In genomic region chr17:79993390-79994221, GRCh38 we compare ENCODE assay signal across 7 cellular contexts. TPM values are rescaled to one million over a fixed set of nuclear protein-coding genes. Genes with fewer than 3 reads are reported as not detected.
A peak's percentile ranks its signal among the peaks of the same experiment; 100 is the strongest.
DNase-seq lines count a peak whose midpoint lies in the region; ATAC-seq, FAIRE-seq and TF ChIP-seq lines count a peak whose summit lies in the region.

No MANE protein-coding gene starts in this region.

- CTCF ChIA-PET in activated naive CD4-positive, alpha-beta T cell treated with anti-CD3 and anti-CD28 coated beads for 36 hours (lab: Charles Lee) = interaction anchor here (0.9 to 2.5 kb wide), 6 partner anchors 11 to 248 kb away, joined by 3 to 21 read pairs (median 8); partner anchors contain the start of gene GAA

- peak overlapping the region; percentile 55 for H3K27ac ChIP-seq in right cardiac atrium (ENCODE audit: low read length)

- H3K4me3 Mint-ChIP-seq in activated naive CD4-positive, alpha-beta T cell treated with anti-CD3 and anti-CD28 coated beads for 36 hours = peak overlapping the region; percentile 86

- peak; percentile 33 for DNase-seq in NCI-H82 treated with DMSO at 0.1 percent for 48 hours (lab: John Stamatoyannopoulos, UW; ENCODE audit: unreplicated experiment)
- DNase-seq in activated naive CD4-positive, alpha-beta T cell treated with anti-CD3 and anti-CD28 coated beads for 36 hours = peak; percentile 94
- DNase-seq in right cardiac atrium = peak; percentile 89 to 93 (median 90)
- DNase-seq in stimulated activated CD4-positive, alpha-beta T cell treated with anti-CD3 and anti-CD28 coated beads, Interleukin-12 subunit alpha, Interleukin-12 subunit beta, amount 100 ng/mL, for 4 hours = peak; percentile 50
- no peak for DNase-seq in cortex of kidney (lab: John Stamatoyannopoulos, UW)
- DNase-seq in D721Med (ENCODE audit: insufficient read length, low spot score) = no peak

- peaks cover 12% of the 10 kb centered on the region for H3K4me1 ChIP-seq in right cardiac atrium (ENCODE audit: control insufficient read depth, insufficient read depth, low read length)

- H3K4me1 Mint-ChIP-seq in activated naive CD4-positive, alpha-beta T cell treated with anti-CD3 and anti-CD28 coated beads for 36 hours (ENCODE audit: low read depth) = peaks cover 56% of the 10 kb centered on the region

- TF ChIP-seq CTCF in D721Med (IDR thresholded peaks at IDR 0.05; ENCODE audit: insufficient read depth, missing control alignments) = no peak

- H3K9me3 Mint-ChIP-seq in activated naive CD4-positive, alpha-beta T cell treated with anti-CD3 and anti-CD28 coated beads for 36 hours = no peaks in the 10 kb centered on the region

- WGBS in right cardiac atrium = 40% methylated on average over 22 of the region's 22 CpGs

- H3K36me3 Mint-ChIP-seq in activated naive CD4-positive, alpha-beta T cell treated with anti-CD3 and anti-CD28 coated beads for 36 hours (ENCODE audit: low read depth) = peaks cover 10% of the 10 kb centered on the region

- peak overlapping the region; percentile 91 for H3K27ac Mint-ChIP-seq in activated naive CD4-positive, alpha-beta T cell treated with anti-CD3 and anti-CD28 coated beads for 36 hours

- FAIRE-seq in D721Med (lab: Jason Lieb, UNC) = no peak

- ATAC-seq in HG02678 (IDR thresholded peaks at IDR 0.05; ENCODE audit: unreplicated experiment) (peak; percentile 40), right cardiac atrium (peak; percentile 57 to 71)

- no peaks in the 10 kb centered on the region for H3K27me3 ChIP-seq in right cardiac atrium (ENCODE audit: control insufficient read depth, insufficient read depth)

- no peaks in the 10 kb centered on the region for H3K9me3 ChIP-seq in right cardiac atrium (ENCODE audit: control insufficient read depth, low read length)

- H3K27me3 Mint-ChIP-seq in activated naive CD4-positive, alpha-beta T cell treated with anti-CD3 and anti-CD28 coated beads for 36 hours (ENCODE audit: low read depth) = no peaks in the 10 kb centered on the region

- no peak overlapping the region for H3K4me3 ChIP-seq in right cardiac atrium (ENCODE audit: low read length)

- intact Hi-C loops in activated naive CD4-positive, alpha-beta T cell treated with anti-CD3 and anti-CD28 coated beads for 36 hours (cut with micrococcal nuclease) = loop anchor here (1.0 to 10.0 kb wide), 4 partner anchors 62 to 1219 kb away; no protein-coding TSS in a partner anchor
- intact Hi-C loops in right cardiac atrium (cut with DNase I) = loop anchor here (5.0 to 10.0 kb wide), 4 partner anchors 151 to 206 kb away; no protein-coding TSS in a partner anchor

RNA-seq across cellular contexts. Expression of gene TBC1D16, which starts 42.1 kb away (rescaled TPM):
- total RNA-seq in activated naive CD4-positive, alpha-beta T cell treated with anti-CD3 and anti-CD28 coated beads for 36 hours = 10 to 100 TPM; 17.0 to 19.0 TPM
- total RNA-seq in right cardiac atrium = 10 to 100 TPM; 18.5 to 27.8 (median 22.1) TPM
- 9.9 TPM for polyA plus RNA-seq in right cardiac atrium

RNA-seq across cellular contexts. Expression of gene CCDC40, which starts 42.8 kb away (rescaled TPM):
- total RNA-seq in activated naive CD4-positive, alpha-beta T cell treated with anti-CD3 and anti-CD28 coated beads for 36 hours = under 1 TPM in 1 of 2 experiments, not detected in 1; 0.32 TPM
- 1 to 10 TPM; 6.9 to 10.0 (median 7.9) TPM for total RNA-seq in right cardiac atrium
- polyA plus RNA-seq in right cardiac atrium = 4.9 TPM

Comparison
In these comparisons a context has a peak if more than half of its experiments do, and no peak if none do; other contexts are left out.
1. DNase-seq: peak in NCI-H82 treated with DMSO at 0.1 percent for 48 hours (single experiment), activated naive CD4-positive, alpha-beta T cell treated with anti-CD3 and anti-CD28 coated beads for 36 hours (single experiment), right cardiac atrium (3 of 3) and stimulated activated CD4-positive, alpha-beta T cell treated with anti-CD3 and anti-CD28 coated beads, Interleukin-12 subunit alpha, Interleukin-12 subunit beta, amount 100 ng/mL, for 4 hours (single experiment); none in cortex of kidney (single experiment) and D721Med (single experiment).
2. RNA of gene CCDC40, which starts 42.8 kb away (total RNA-seq): 6.9 to 10.0 TPM in right cardiac atrium; 0.32 TPM in activated naive CD4-positive, alpha-beta T cell treated with anti-CD3 and anti-CD28 coated beads for 36 hours; every median in the first group is over 4 times any median in the second.